2 cellular contexts compared by ENCODE assay signal in genomic region chr5:173807150-173807784, GRCh38.
TF ChIP-seq lines count a peak whose summit lies in the region.

No MANE protein-coding gene starts in this region.

TF ChIP-seq in K562, 482 proteins besides CTCF, POLR2A, EP300 and RAD21 (continued from another document):
- TF ChIP-seq, protein P1, sequence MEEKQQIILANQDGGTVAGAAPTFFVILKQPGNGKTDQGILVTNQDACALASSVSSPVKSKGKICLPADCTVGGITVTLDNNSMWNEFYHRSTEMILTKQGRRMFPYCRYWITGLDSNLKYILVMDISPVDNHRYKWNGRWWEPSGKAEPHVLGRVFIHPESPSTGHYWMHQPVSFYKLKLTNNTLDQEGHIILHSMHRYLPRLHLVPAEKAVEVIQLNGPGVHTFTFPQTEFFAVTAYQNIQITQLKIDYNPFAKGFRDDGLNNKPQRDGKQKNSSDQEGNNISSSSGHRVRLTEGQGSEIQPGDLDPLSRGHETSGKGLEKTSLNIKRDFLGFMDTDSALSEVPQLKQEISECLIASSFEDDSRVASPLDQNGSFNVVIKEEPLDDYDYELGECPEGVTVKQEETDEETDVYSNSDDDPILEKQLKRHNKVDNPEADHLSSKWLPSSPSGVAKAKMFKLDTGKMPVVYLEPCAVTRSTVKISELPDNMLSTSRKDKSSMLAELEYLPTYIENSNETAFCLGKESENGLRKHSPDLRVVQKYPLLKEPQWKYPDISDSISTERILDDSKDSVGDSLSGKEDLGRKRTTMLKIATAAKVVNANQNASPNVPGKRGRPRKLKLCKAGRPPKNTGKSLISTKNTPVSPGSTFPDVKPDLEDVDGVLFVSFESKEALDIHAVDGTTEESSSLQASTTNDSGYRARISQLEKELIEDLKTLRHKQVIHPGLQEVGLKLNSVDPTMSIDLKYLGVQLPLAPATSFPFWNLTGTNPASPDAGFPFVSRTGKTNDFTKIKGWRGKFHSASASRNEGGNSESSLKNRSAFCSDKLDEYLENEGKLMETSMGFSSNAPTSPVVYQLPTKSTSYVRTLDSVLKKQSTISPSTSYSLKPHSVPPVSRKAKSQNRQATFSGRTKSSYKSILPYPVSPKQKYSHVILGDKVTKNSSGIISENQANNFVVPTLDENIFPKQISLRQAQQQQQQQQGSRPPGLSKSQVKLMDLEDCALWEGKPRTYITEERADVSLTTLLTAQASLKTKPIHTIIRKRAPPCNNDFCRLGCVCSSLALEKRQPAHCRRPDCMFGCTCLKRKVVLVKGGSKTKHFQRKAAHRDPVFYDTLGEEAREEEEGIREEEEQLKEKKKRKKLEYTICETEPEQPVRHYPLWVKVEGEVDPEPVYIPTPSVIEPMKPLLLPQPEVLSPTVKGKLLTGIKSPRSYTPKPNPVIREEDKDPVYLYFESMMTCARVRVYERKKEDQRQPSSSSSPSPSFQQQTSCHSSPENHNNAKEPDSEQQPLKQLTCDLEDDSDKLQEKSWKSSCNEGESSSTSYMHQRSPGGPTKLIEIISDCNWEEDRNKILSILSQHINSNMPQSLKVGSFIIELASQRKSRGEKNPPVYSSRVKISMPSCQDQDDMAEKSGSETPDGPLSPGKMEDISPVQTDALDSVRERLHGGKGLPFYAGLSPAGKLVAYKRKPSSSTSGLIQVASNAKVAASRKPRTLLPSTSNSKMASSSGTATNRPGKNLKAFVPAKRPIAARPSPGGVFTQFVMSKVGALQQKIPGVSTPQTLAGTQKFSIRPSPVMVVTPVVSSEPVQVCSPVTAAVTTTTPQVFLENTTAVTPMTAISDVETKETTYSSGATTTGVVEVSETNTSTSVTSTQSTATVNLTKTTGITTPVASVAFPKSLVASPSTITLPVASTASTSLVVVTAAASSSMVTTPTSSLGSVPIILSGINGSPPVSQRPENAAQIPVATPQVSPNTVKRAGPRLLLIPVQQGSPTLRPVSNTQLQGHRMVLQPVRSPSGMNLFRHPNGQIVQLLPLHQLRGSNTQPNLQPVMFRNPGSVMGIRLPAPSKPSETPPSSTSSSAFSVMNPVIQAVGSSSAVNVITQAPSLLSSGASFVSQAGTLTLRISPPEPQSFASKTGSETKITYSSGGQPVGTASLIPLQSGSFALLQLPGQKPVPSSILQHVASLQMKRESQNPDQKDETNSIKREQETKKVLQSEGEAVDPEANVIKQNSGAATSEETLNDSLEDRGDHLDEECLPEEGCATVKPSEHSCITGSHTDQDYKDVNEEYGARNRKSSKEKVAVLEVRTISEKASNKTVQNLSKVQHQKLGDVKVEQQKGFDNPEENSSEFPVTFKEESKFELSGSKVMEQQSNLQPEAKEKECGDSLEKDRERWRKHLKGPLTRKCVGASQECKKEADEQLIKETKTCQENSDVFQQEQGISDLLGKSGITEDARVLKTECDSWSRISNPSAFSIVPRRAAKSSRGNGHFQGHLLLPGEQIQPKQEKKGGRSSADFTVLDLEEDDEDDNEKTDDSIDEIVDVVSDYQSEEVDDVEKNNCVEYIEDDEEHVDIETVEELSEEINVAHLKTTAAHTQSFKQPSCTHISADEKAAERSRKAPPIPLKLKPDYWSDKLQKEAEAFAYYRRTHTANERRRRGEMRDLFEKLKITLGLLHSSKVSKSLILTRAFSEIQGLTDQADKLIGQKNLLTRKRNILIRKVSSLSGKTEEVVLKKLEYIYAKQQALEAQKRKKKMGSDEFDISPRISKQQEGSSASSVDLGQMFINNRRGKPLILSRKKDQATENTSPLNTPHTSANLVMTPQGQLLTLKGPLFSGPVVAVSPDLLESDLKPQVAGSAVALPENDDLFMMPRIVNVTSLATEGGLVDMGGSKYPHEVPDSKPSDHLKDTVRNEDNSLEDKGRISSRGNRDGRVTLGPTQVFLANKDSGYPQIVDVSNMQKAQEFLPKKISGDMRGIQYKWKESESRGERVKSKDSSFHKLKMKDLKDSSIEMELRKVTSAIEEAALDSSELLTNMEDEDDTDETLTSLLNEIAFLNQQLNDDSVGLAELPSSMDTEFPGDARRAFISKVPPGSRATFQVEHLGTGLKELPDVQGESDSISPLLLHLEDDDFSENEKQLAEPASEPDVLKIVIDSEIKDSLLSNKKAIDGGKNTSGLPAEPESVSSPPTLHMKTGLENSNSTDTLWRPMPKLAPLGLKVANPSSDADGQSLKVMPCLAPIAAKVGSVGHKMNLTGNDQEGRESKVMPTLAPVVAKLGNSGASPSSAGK (IDR thresholded peaks at IDR 0.05) = peak; percentile 22; the same call in 1 of the 2 replicates
- TF ChIP-seq PPARD (CRISPR knock-in tag; IDR thresholded peaks at IDR 0.05) = no peak
- TF ChIP-seq TBL1XR1 (IDR thresholded peaks at IDR 0.05; ENCODE audit: low read length in 2 of 2) = no peak
- TF ChIP-seq TFAM (CRISPR knock-in tag; conservative IDR thresholded peaks at IDR 0.05) = no peak

TF ChIP-seq in WTC11, 78 proteins besides CTCF, POLR2A, EP300 and RAD21 (continued from another document):
- TF ChIP-seq, protein P2, sequence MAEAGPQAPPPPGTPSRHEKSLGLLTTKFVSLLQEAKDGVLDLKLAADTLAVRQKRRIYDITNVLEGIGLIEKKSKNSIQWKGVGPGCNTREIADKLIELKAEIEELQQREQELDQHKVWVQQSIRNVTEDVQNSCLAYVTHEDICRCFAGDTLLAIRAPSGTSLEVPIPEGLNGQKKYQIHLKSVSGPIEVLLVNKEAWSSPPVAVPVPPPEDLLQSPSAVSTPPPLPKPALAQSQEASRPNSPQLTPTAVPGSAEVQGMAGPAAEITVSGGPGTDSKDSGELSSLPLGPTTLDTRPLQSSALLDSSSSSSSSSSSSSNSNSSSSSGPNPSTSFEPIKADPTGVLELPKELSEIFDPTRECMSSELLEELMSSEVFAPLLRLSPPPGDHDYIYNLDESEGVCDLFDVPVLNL (CRISPR knock-in tag; IDR thresholded peaks at IDR 0.05; ENCODE audit: borderline replicate concordance, low read depth) = no peak
- TF ChIP-seq SP1 (CRISPR knock-in tag; conservative IDR thresholded peaks at IDR 0.05) (no peak), TCF7 (CRISPR knock-in tag; IDR thresholded peaks at IDR 0.05; ENCODE audit: low read depth) (no peak), NFE2L1 (CRISPR knock-in tag; IDR thresholded peaks at IDR 0.05) (no peak), ZNF416 (CRISPR knock-in tag; IDR thresholded peaks at IDR 0.05) (no peak), ATF3 (CRISPR knock-in tag; conservative IDR thresholded peaks at IDR 0.05) (no peak), GRHL2 (CRISPR knock-in tag; IDR thresholded peaks at IDR 0.05; ENCODE audit: insufficient replicate concordance, severe bottlenecking) (no peak), GABPB1 (CRISPR knock-in tag; IDR thresholded peaks at IDR 0.05) (no peak)
- TF ChIP-seq, protein P3, sequence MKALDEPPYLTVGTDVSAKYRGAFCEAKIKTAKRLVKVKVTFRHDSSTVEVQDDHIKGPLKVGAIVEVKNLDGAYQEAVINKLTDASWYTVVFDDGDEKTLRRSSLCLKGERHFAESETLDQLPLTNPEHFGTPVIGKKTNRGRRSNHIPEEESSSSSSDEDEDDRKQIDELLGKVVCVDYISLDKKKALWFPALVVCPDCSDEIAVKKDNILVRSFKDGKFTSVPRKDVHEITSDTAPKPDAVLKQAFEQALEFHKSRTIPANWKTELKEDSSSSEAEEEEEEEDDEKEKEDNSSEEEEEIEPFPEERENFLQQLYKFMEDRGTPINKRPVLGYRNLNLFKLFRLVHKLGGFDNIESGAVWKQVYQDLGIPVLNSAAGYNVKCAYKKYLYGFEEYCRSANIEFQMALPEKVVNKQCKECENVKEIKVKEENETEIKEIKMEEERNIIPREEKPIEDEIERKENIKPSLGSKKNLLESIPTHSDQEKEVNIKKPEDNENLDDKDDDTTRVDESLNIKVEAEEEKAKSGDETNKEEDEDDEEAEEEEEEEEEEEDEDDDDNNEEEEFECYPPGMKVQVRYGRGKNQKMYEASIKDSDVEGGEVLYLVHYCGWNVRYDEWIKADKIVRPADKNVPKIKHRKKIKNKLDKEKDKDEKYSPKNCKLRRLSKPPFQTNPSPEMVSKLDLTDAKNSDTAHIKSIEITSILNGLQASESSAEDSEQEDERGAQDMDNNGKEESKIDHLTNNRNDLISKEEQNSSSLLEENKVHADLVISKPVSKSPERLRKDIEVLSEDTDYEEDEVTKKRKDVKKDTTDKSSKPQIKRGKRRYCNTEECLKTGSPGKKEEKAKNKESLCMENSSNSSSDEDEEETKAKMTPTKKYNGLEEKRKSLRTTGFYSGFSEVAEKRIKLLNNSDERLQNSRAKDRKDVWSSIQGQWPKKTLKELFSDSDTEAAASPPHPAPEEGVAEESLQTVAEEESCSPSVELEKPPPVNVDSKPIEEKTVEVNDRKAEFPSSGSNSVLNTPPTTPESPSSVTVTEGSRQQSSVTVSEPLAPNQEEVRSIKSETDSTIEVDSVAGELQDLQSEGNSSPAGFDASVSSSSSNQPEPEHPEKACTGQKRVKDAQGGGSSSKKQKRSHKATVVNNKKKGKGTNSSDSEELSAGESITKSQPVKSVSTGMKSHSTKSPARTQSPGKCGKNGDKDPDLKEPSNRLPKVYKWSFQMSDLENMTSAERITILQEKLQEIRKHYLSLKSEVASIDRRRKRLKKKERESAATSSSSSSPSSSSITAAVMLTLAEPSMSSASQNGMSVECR (CRISPR knock-in tag; IDR thresholded peaks at IDR 0.05; ENCODE audit: borderline replicate concordance) = no peak
